Comparison of ENCODE assay signal across 25 cellular contexts in the genomic region with DNA sequence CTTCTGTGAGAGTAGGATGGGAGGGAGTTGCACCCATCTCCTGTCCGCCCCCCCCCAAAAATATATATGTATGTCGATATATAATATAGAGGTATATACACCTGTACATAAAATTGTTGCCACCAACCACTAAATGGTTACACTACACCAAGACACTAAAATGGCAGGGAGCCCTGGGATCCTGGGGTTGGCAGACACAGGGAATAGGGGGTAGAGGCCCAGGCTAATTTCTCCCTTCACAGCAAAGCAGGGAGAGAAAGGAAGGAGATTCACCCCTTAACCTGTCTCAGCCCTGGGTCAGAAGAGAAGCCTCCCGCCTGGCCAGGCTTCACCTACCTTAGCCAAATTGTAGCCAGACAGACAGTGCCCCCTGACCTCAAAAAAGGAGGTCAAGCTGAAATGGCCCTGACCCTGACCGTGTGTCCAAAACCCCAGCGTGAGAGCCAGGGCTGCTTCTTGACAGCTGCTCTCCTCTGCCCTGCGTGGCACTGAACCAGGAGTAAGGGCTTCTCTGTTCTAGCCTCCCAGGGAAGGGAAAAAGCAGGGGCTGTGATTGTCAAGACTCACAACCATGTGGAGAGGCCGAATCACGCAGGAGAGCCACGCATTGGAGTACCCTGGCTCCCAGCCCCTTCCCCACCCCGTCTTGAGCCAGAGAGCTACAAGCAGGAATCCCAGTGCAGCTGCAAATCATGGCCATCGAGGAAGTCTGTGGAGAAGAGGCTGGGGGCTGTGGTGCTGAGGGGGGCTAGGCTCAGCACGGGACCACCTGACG. TPM values are rescaled to one million over a fixed set of nuclear protein-coding genes. Genes with fewer than 3 reads are reported as not detected.
DNase-seq lines count a peak whose midpoint lies in the region; ATAC-seq and TF ChIP-seq lines count a peak whose summit lies in the region.
"Had no signal": no experiment of that assay in that cellular context is flagged by ENCODE, and none has a peak within 500 bp of the region (broad histone marks: within the 10 kb centered on the region; RNA-seq: fewer than 3 reads in every experiment).

No MANE protein-coding gene starts in this region.

- POLR2A ChIA-PET in MCF 10A (lab: Yijun Ruan, JAX): interaction anchor here (0.8 kb wide), 1 partner anchor 234 kb away, joined by 3 read pairs; no protein-coding TSS in a partner anchor

- no TSS peak for BruUV-seq in MCF 10A (replicated peaks; lab: Mats Ljungman, UMichigan)

- ATAC-seq in RWPE2 (ENCODE audit: low read depth): no peak
- ATAC-seq in left lobe of liver: peak; percentile 74
- no peak for ATAC-seq in GM21390 (IDR thresholded peaks at IDR 0.05; ENCODE audit: unreplicated experiment)
- no peak for ATAC-seq in GM18868 (IDR thresholded peaks at IDR 0.05; ENCODE audit: unreplicated experiment)
- ATAC-seq: Right ventricle myocardium inferior had no signal

- TF ChIP-seq CTCF in breast epithelium (IDR thresholded peaks at IDR 0.05) (no peak), MCF 10A (IDR thresholded peaks at IDR 0.05; ENCODE audit: unreplicated experiment) (no peak), RWPE2 (IDR thresholded peaks at IDR 0.05; ENCODE audit: poor library complexity, severe bottlenecking) (no peak), stomach (IDR thresholded peaks at IDR 0.05) (no peak)

- TF ChIP-seq POLR2A in breast epithelium (IDR thresholded peaks at IDR 0.05) (no peak), stomach (IDR thresholded peaks at IDR 0.05) (no peak)

- H3K36me3 ChIP-seq in breast epithelium (peaks cover 6% of the 10 kb centered on the region), RWPE2 (ENCODE audit: low read depth) (peaks cover 59% of the 10 kb centered on the region), stomach (peaks cover 58 to 77% (median 70%) of the 10 kb centered on the region in 4 donors)

- TF ChIP-seq EP300 in stomach (IDR thresholded peaks at IDR 0.05): no peak

- DNase-seq in breast epithelium (ENCODE audit: low spot score in 2 of 2): no peak
- DNase-seq in MCF 10A (ENCODE audit: unreplicated experiment): no peak
- no peak for DNase-seq in RWPE2 (ENCODE audit: low spot score)
- DNase-seq in left lobe of liver (ENCODE audit: low spot score): peak; percentile 70
- DNase-seq in stomach: no peak
- no peak for DNase-seq in substantia nigra (lab: John Stamatoyannopoulos, UW)
- DNase-seq: activated CD4-positive, alpha-beta T cell treated with anti-CD3 and anti-CD28 coated beads, Interleukin-2, amount 50 U/mL, for 48 hours; amygdala; Calu3; dermis blood vessel endothelial cell; glutamatergic neuron; kidney; NCI-H1092; NCI-H187 treated with DMSO at 0.1 percent for 48 hours; NCI-H69; small intestine; stimulated activated CD4-positive, alpha-beta T cell treated with anti-CD3 and anti-CD28 coated beads, Interleukin-2, amount 100 ng/mL, for 24 hours; T-helper 9 cell; testis had no signal

- H3K9me3 ChIP-seq in breast epithelium (no peaks in the 10 kb centered on the region), RWPE2 (ENCODE audit: severe bottlenecking) (no peaks in the 10 kb centered on the region), stomach (no peaks in the 10 kb centered on the region)
- H3K9me3 ChIP-seq: BLaER1 treated with 17β-estradiol and CSF1 and Interleukin-3, amounts not matched to agents 10 nM and 100 nM; testis; vagina had no signal

- no peaks in the 10 kb centered on the region for H3K9me3 Mint-ChIP-seq in MCF 10A (ENCODE audit: unreplicated experiment)

- no peak overlapping the region for H3K27ac Mint-ChIP-seq in MCF 10A (ENCODE audit: low read depth, unreplicated experiment)

- H3K4me3 ChIP-seq in breast epithelium (no peak overlapping the region), RWPE2 (ENCODE audit: severe bottlenecking) (no peak overlapping the region), stomach (no peak overlapping the region)
- H3K4me3 ChIP-seq: BLaER1 treated with 17β-estradiol and CSF1 and Interleukin-3, amounts not matched to agents 10 nM and 100 nM; testis; vagina had no signal

- CTCF ChIA-PET in MCF 10A (lab: Yijun Ruan, JAX): interaction anchor here (0.6 to 1.0 kb wide), 3 partner anchors 12 to 824 kb away, joined by 3 read pairs; no protein-coding TSS in a partner anchor

- H3K36me3 Mint-ChIP-seq in MCF 10A (ENCODE audit: insufficient read depth, unreplicated experiment): peaks cover 88% of the 10 kb centered on the region

- intact Hi-C loops in breast epithelium (cut with DNase I; ENCODE audit: low total_unique reads) (no loop called here), MCF 10A (cut with micrococcal nuclease) (no loop called here), stomach (cut with DNase I; ENCODE audit: low total_unique reads) (no loop called here)

- WGBS in stomach, 5 donors: 73 to 88% (median 86%) methylated on average over 11 to 13 of the region's 13 CpGs

- H3K4me3 Mint-ChIP-seq in MCF 10A (ENCODE audit: unreplicated experiment): no peak overlapping the region

- H3K27me3 Mint-ChIP-seq in MCF 10A (ENCODE audit: insufficient read depth, unreplicated experiment): no peaks in the 10 kb centered on the region

- H3K27me3 ChIP-seq in breast epithelium (no peaks in the 10 kb centered on the region), RWPE2 (ENCODE audit: insufficient read depth, poor library complexity, severe bottlenecking) (no peaks in the 10 kb centered on the region), stomach (no peaks in the 10 kb centered on the region)
- H3K27me3 ChIP-seq: BLaER1 treated with 17β-estradiol and CSF1 and Interleukin-3, amounts not matched to agents 10 nM and 100 nM; testis; vagina had no signal

- peak overlapping the region; percentile 44 to 55 for H3K27ac ChIP-seq in breast epithelium
- peak overlapping the region; percentile 26 for H3K27ac ChIP-seq in RWPE2 (ENCODE audit: poor library complexity, severe bottlenecking)
- H3K27ac ChIP-seq in stomach: peak overlapping the region; percentile 9 to 60 (median 40)
- H3K27ac ChIP-seq in substantia nigra (ENCODE audit: low read depth, low read length, poor library complexity, severe bottlenecking): no peak overlapping the region
- H3K27ac ChIP-seq: HL-60, testis, vagina had no signal

- peaks cover 23% of the 10 kb centered on the region for H3K4me1 Mint-ChIP-seq in MCF 10A (ENCODE audit: insufficient read depth, unreplicated experiment)

- no peaks in the 10 kb centered on the region for H3K4me1 ChIP-seq in breast epithelium
- H3K4me1 ChIP-seq in RWPE2 (ENCODE audit: insufficient read depth, poor library complexity, severe bottlenecking): no peaks in the 10 kb centered on the region
- H3K4me1 ChIP-seq in stomach: peaks cover 12 to 37% (median 31%) of the 10 kb centered on the region in 4 donors
- H3K4me1 ChIP-seq: testis, vagina had no signal

RNA-seq across cellular contexts. Expression of gene SGSM3, which starts 40.5 kb away (rescaled TPM):
- total RNA-seq in breast epithelium (10 to 100 TPM; 34.7 to 69.2 (median 55.3) TPM), MCF 10A (2022) (41.3 and 44.6 TPM in 2 replicates), left lobe of liver (31.4 TPM), stomach (100 to 1,000 TPM; 109 to 503 (median 285) TPM)
- polyA plus RNA-seq in stomach: 100 to 1,000 TPM; 142 to 187 (median 147) TPM
